In the genomic region with DNA sequence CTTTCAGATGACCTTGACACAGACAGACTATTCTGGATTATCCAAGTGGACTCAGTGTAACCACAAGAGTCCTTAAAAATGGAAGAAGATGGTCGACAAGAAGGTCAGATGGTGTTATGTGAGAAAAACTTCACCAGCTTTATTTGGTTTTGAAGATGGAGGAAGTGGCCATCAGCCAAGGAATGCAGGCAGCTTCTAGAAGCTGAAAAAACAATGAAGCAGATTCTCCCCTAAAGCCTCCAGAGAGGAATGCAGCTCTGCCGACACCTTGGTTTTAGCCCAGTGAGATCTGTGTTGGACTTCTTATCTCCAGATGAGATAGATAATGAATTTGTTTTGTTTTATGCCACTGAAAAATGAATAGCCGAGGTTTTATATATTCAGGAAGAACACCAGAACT, we compare ENCODE assay signal across 18 cellular contexts.
A peak's percentile ranks its signal among the peaks of the same experiment; 100 is the strongest.
DNase-seq lines count a peak whose midpoint lies in the region; ATAC-seq, FAIRE-seq and TF ChIP-seq lines count a peak whose summit lies in the region.
"Had no signal": no experiment of that assay in that cellular context is flagged by ENCODE, and none has a peak within 500 bp of the region (broad histone marks: within the 10 kb centered on the region; RNA-seq: fewer than 3 reads in every experiment).

No MANE protein-coding gene starts in this region.

- H3K4me3 ChIP-seq in astrocyte (ENCODE audit: insufficient read depth, low read depth, low read length) (no peak overlapping the region), fibroblast of the aortic adventitia (ENCODE audit: low read depth, low read length) (no peak overlapping the region)
- H3K4me3 ChIP-seq: MG63 had no signal

- no peak overlapping the region for H3K4me3 Mint-ChIP-seq in astrocyte (ENCODE audit: unreplicated experiment)

- H3K27me3 Mint-ChIP-seq in astrocyte (ENCODE audit: low read depth, unreplicated experiment), result no peaks in the 10 kb centered on the region

- no peak for ATAC-seq in GM21447 (IDR thresholded peaks at IDR 0.05; ENCODE audit: unreplicated experiment)
- ATAC-seq: Panc1 had no signal

- H3K27ac Mint-ChIP-seq in astrocyte (ENCODE audit: unreplicated experiment), result no peak overlapping the region
- H3K27ac Mint-ChIP-seq: CD4-positive, CD25-positive, alpha-beta regulatory T cell had no signal

- H3K9me3 Mint-ChIP-seq in astrocyte (ENCODE audit: unreplicated experiment), result peaks cover 8% of the 10 kb centered on the region
- H3K9me3 Mint-ChIP-seq: CD4-positive, CD25-positive, alpha-beta regulatory T cell had no signal

- peaks cover 2% of the 10 kb centered on the region for H3K36me3 Mint-ChIP-seq in astrocyte (ENCODE audit: low read depth, unreplicated experiment)
- H3K36me3 Mint-ChIP-seq: CD4-positive, CD25-positive, alpha-beta regulatory T cell had no signal

- H3K27me3 ChIP-seq in astrocyte (ENCODE audit: insufficient read depth, low read length), result no peaks in the 10 kb centered on the region
- H3K27me3 ChIP-seq: MG63 had no signal

- TF ChIP-seq CTCF in astrocyte (IDR thresholded peaks at IDR 0.05; ENCODE audit: insufficient read depth, low read depth, low read length), result no peak
- no peak for TF ChIP-seq CTCF in fibroblast of the aortic adventitia (IDR thresholded peaks at IDR 0.05; ENCODE audit: insufficient read depth, low read length)

- H3K4me1 Mint-ChIP-seq in astrocyte (ENCODE audit: low read depth, unreplicated experiment), result no peaks in the 10 kb centered on the region
- H3K4me1 Mint-ChIP-seq: CD4-positive, CD25-positive, alpha-beta regulatory T cell had no signal

- H3K9ac ChIP-seq in astrocyte (ENCODE audit: low read length), result no peak overlapping the region
- H3K9ac ChIP-seq: SK-N-SH had no signal

- no peaks in the 10 kb centered on the region for H3K4me1 ChIP-seq in astrocyte (ENCODE audit: insufficient read depth, low read length)

- FAIRE-seq in H54 (lab: Jason Lieb, UNC) (peak; percentile 75), astrocyte (lab: Jason Lieb, UNC) (peak; percentile 47)
- FAIRE-seq: H1 had no signal

- H3K79me2 ChIP-seq in astrocyte (ENCODE audit: insufficient read depth, low read length), result no peaks in the 10 kb centered on the region

- H3K9me3 ChIP-seq in astrocyte (ENCODE audit: insufficient read depth, low read depth, low read length), result no peaks in the 10 kb centered on the region
- H3K9me3 ChIP-seq: MG63, SK-N-SH had no signal

- H2AFZ ChIP-seq in astrocyte (ENCODE audit: low read depth, low read length), result no peak overlapping the region

- no peak for TF ChIP-seq POLR2A in H54 (IDR thresholded peaks at IDR 0.05; ENCODE audit: low read depth, low read length)

- no peak overlapping the region for H3K4me2 ChIP-seq in astrocyte (ENCODE audit: low read length)
- H3K4me2 ChIP-seq: SK-N-SH had no signal

- H4K20me1 ChIP-seq in astrocyte (ENCODE audit: insufficient read depth, low read length), result no peaks in the 10 kb centered on the region

- H3K36me3 ChIP-seq in astrocyte (ENCODE audit: insufficient read depth, low read length), result no peaks in the 10 kb centered on the region
- H3K36me3 ChIP-seq: MG63 had no signal

- H3K27ac ChIP-seq in astrocyte (ENCODE audit: low read depth, low read length), result no peak overlapping the region

- DNase-seq in H54 (ENCODE audit: insufficient read length, low spot score) (no peak), astrocyte (ENCODE audit: low read depth) (peak; percentile 55), fibroblast of the aortic adventitia (ENCODE audit: low read depth) (peak; percentile 15), NCI-H2171 treated with DMSO at 0.1 percent for 48 hours (lab: John Stamatoyannopoulos, UW) (no peak)
- no peak for DNase-seq in central memory CD4-positive, alpha-beta T cell
- no peak for DNase-seq in effector CD4-positive, alpha-beta T cell
- DNase-seq: CD4-positive, CD25-positive, alpha-beta regulatory T cell; Kasumi-1; MG63; NCI-H1417; NCI-H187; NCI-H345; NCI-H774; SIG-M5; SK-N-SH had no signal

Comparison
In these comparisons a context has a peak if more than half of its experiments do, and no peak if none do; other contexts are left out.
1. DNase-seq: peak in astrocyte (single experiment) and fibroblast of the aortic adventitia (single experiment); none in H54 (single experiment), central memory CD4-positive, alpha-beta T cell (single experiment), effector CD4-positive, alpha-beta T cell (single experiment) and NCI-H2171 treated with DMSO at 0.1 percent for 48 hours (single experiment).